11 cellular contexts compared by ENCODE assay signal in genomic region chr2:45637440-45637839, GRCh38. TPM values are rescaled to one million over a fixed set of nuclear protein-coding genes. Genes with fewer than 3 reads are reported as not detected.
DNase-seq lines count a peak whose midpoint lies in the region; ATAC-seq, FAIRE-seq and TF ChIP-seq lines count a peak whose summit lies in the region.
"Had no signal": no experiment of that assay in that cellular context is flagged by ENCODE, and none has a peak within 500 bp of the region (broad histone marks: within the 10 kb centered on the region; RNA-seq: fewer than 3 reads in every experiment).

No MANE protein-coding gene starts in this region.

- no peak for TF ChIP-seq POLR2A in adrenal gland (IDR thresholded peaks at IDR 0.05)

- H3K4me3 ChIP-seq in adrenal gland: no peak overlapping the region
- H3K4me3 ChIP-seq: heart left ventricle had no signal

- no peaks in the 10 kb centered on the region for H3K4me1 ChIP-seq in adrenal gland (replicated peaks in 1 of 2)
- H3K4me1 ChIP-seq: heart left ventricle had no signal

- H3K27me3 ChIP-seq in adrenal gland: no peaks in the 10 kb centered on the region

- no peak overlapping the region for H3K27ac ChIP-seq in adrenal gland
- H3K27ac ChIP-seq: heart left ventricle had no signal

- no peak for TF ChIP-seq CTCF in GM13977 (IDR thresholded peaks at IDR 0.05; ENCODE audit: extremely low read depth, insufficient read depth, missing control alignments)
- TF ChIP-seq CTCF in adrenal gland (IDR thresholded peaks at IDR 0.05): no peak

- DNase-seq in GM13977 (ENCODE audit: low spot score) (peak; percentile 54), RCC 7860 (ENCODE audit: low spot score) (peak; percentile 59), iris pigment epithelial cell (ENCODE audit: low read depth) (peak; percentile 73), medulla oblongata (ENCODE audit: extremely low spot score) (no peak), adrenal gland (no peak)
- no peak for DNase-seq in activated CD4-positive, alpha-beta T cell treated with anti-CD3 and anti-CD28 coated beads, Interleukin-2, amount 50 U/mL, for 1 hour
- DNase-seq: DMS153, heart left ventricle, NCI-H1694 treated with DMSO at 0.1 percent for 48 hours had no signal

- ATAC-seq in HG02610 (IDR thresholded peaks at IDR 0.05; ENCODE audit: unreplicated experiment) (peak; percentile 83), GM19455 (IDR thresholded peaks at IDR 0.05; ENCODE audit: unreplicated experiment) (no peak)

- WGBS in adrenal gland, 4 donors: 68 to 86% (median 73%) methylated on average over 4 to 5 of the region's 5 CpGs

- intact Hi-C loops in adrenal gland (cut with DNase I): no loop called here

- peak; percentile 30 for FAIRE-seq in RCC 7860 (lab: Jason Lieb, UNC)

- no peaks in the 10 kb centered on the region for H3K36me3 ChIP-seq in adrenal gland (replicated peaks in 1 of 2)
- H3K36me3 ChIP-seq: heart left ventricle had no signal

- in situ Hi-C loops in GM13977 (cut with MboI; ENCODE audit: low pct_unique_long_range_greater_than_20kb, low sequenced_read_pairs, unreplicated experiment): no loop called here

- no peaks in the 10 kb centered on the region for H3K9me3 ChIP-seq in adrenal gland (replicated peaks in 1 of 3)
- H3K9me3 ChIP-seq: heart left ventricle had no signal

RNA-seq across cellular contexts. Expression of gene PRKCE, which starts 14.0 kb away (rescaled TPM):
- total RNA-seq in adrenal gland: 10 to 100 TPM in 5 of 8 donors, 1 to 10 TPM in 3; 4.4 to 19.2 (median 12.0) TPM
- 1 to 10 TPM; 1.9 to 6.7 (median 4.9) TPM for polyA plus RNA-seq in adrenal gland

RNA-seq across cellular contexts. Expression of gene SRBD1, which starts 26.4 kb away (rescaled TPM):
- total RNA-seq in adrenal gland: 10 to 100 TPM in 7 of 8 donors, 1 to 10 TPM in 1; 6.8 to 21.6 (median 13.8) TPM
- 10 to 100 TPM in 1 of 3 donors, 1 to 10 TPM in 2; 2.7 to 18.3 (median 3.0) TPM for polyA plus RNA-seq in adrenal gland

Comparison
In these comparisons a context has a peak if more than half of its experiments do, and no peak if none do; other contexts are left out.
1. DNase-seq: peak in GM13977 (single experiment), RCC 7860 (single experiment) and iris pigment epithelial cell (single experiment); none in medulla oblongata (single experiment), adrenal gland (0 of 7) and activated CD4-positive, alpha-beta T cell treated with anti-CD3 and anti-CD28 coated beads, Interleukin-2, amount 50 U/mL, for 1 hour (single experiment).